In genomic region chr11:100687032-100687629, GRCh38 we compare ENCODE assay signal across 8 cellular contexts. TPM values are rescaled to one million over a fixed set of nuclear protein-coding genes. Genes with fewer than 3 reads are reported as not detected.
DNase-seq lines count a peak whose midpoint lies in the region; ATAC-seq and TF ChIP-seq lines count a peak whose summit lies in the region.

A gene with protein sequence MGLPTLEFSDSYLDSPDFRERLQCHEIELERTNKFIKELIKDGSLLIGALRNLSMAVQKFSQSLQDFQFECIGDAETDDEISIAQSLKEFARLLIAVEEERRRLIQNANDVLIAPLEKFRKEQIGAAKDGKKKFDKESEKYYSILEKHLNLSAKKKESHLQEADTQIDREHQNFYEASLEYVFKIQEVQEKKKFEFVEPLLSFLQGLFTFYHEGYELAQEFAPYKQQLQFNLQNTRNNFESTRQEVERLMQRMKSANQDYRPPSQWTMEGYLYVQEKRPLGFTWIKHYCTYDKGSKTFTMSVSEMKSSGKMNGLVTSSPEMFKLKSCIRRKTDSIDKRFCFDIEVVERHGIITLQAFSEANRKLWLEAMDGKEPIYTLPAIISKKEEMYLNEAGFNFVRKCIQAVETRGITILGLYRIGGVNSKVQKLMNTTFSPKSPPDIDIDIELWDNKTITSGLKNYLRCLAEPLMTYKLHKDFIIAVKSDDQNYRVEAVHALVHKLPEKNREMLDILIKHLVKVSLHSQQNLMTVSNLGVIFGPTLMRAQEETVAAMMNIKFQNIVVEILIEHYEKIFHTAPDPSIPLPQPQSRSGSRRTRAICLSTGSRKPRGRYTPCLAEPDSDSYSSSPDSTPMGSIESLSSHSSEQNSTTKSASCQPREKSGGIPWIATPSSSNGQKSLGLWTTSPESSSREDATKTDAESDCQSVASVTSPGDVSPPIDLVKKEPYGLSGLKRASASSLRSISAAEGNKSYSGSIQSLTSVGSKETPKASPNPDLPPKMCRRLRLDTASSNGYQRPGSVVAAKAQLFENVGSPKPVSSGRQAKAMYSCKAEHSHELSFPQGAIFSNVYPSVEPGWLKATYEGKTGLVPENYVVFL (plus strand): TSS chr11:100687288. CDS start chr11:100687679, 391 bp downstream.

- DNase-seq in NCI-H2171 treated with DMSO at 0.1 percent for 48 hours (lab: John Stamatoyannopoulos, UW), result peak; percentile 37
- no peak for DNase-seq in NCI-H2171 (lab: John Stamatoyannopoulos, UW)
- peak; percentile 72 for DNase-seq in HuH-7 (ENCODE audit: low spot score)
- DNase-seq in WERI-Rb-1, result peak; percentile 72
- DNase-seq in esophagus muscularis mucosa (ENCODE audit: extremely low spot score), result no peak
- peak; percentile 36 for DNase-seq in tibial nerve (ENCODE audit: low spot score in 2 of 2)

- H3K27ac ChIP-seq in WERI-Rb-1, result peak within 1 kb of the TSS; percentile 76
- peak within 1 kb of the TSS; percentile 72 to 86 (median 80) for H3K27ac ChIP-seq in esophagus muscularis mucosa (replicated peaks in 1 of 4)
- H3K27ac ChIP-seq in mucosa of rectum (ENCODE audit: low read depth in 2 of 2, low read length in 2 of 2), result peak within 1 kb of the TSS; percentile 62 to 72
- H3K27ac ChIP-seq in tibial nerve, result peak within 1 kb of the TSS; percentile 85 to 95 (median 93)

- TF ChIP-seq CTCF in WERI-Rb-1 (IDR thresholded peaks at IDR 0.05; ENCODE audit: low read depth, low read length) (no peak), esophagus muscularis mucosa (IDR thresholded peaks at IDR 0.05) (no peak), tibial nerve (IDR thresholded peaks at IDR 0.05) (no peak)

- WGBS in esophagus muscularis mucosa, result 3% methylated on average over 22 of the region's 81 CpGs
- 0 to 1% methylated on average over 29 to 37 of the region's 81 CpGs for WGBS in tibial nerve, 2 donors

- H3K27me3 ChIP-seq in WERI-Rb-1 (ENCODE audit: insufficient read depth, low read depth, severe bottlenecking) (no peaks in the 10 kb centered on the region), esophagus muscularis mucosa (no peaks in the 10 kb centered on the region), mucosa of rectum (ENCODE audit: control insufficient read depth in 2 of 2, insufficient read depth in 2 of 2, low read length in 2 of 2) (no peaks in the 10 kb centered on the region), tibial nerve (no peaks in the 10 kb centered on the region)

- H3K9me3 ChIP-seq in WERI-Rb-1 (ENCODE audit: severe bottlenecking) (no peaks in the 10 kb centered on the region), esophagus muscularis mucosa (no peaks in the 10 kb centered on the region), mucosa of rectum (ENCODE audit: control insufficient read depth in 2 of 2, low read length in 2 of 2) (no peaks in the 10 kb centered on the region), tibial nerve (no peaks in the 10 kb centered on the region)

- H3K4me1 ChIP-seq in esophagus muscularis mucosa, result peaks cover 10 to 39% (median 38%) of the 10 kb centered on the region in 4 donors
- peaks cover 0 to 30% of the 10 kb centered on the region in 2 donors for H3K4me1 ChIP-seq in mucosa of rectum (ENCODE audit: control insufficient read depth in 2 of 2, insufficient read depth in 2 of 2, low read length in 2 of 2)
- peaks cover 0 to 65% (median 13%) of the 10 kb centered on the region in 4 donors for H3K4me1 ChIP-seq in tibial nerve

- intact Hi-C loops in esophagus muscularis mucosa (cut with DNase I), result no loop called here

- no peak for TF ChIP-seq POLR2A in esophagus muscularis mucosa (IDR thresholded peaks at IDR 0.05; ENCODE audit: low read depth)
- TF ChIP-seq POLR2A in tibial nerve (IDR thresholded peaks at IDR 0.05), result peak; percentile 38 to 68

- H3K9ac ChIP-seq in mucosa of rectum (ENCODE audit: low read depth in 1 of 2, low read length in 2 of 2), result peak within 1 kb of the TSS; percentile 68 to 87

- H3K4me3 ChIP-seq in WERI-Rb-1 (ENCODE audit: low read depth, low read length) (peak within 1 kb of the TSS; percentile 76), esophagus muscularis mucosa (peak within 1 kb of the TSS; percentile 67 to 88 (median 80)), mucosa of rectum (ENCODE audit: low read length in 2 of 2) (peak within 1 kb of the TSS; percentile 85 to 91), tibial nerve (peak within 1 kb of the TSS; percentile 64 to 80 (median 68))

- H3K36me3 ChIP-seq in WERI-Rb-1 (no peaks in the 10 kb centered on the region), esophagus muscularis mucosa (no peaks in the 10 kb centered on the region), mucosa of rectum (ENCODE audit: control insufficient read depth in 2 of 2, insufficient read depth in 2 of 2, low read length in 2 of 2) (no peaks in the 10 kb centered on the region), tibial nerve (no peaks in the 10 kb centered on the region)

- no peak for TF ChIP-seq EP300 in esophagus muscularis mucosa (IDR thresholded peaks at IDR 0.05)
- peak in 1 of 2 donors; percentile 70 for TF ChIP-seq EP300 in tibial nerve (IDR thresholded peaks at IDR 0.05)

- ATAC-seq in GM21576 (IDR thresholded peaks at IDR 0.05; ENCODE audit: unreplicated experiment), result peak; percentile 70

RNA-seq across cellular contexts. Expression of the gene that starts here (rescaled TPM):
- 10 to 100 TPM in 2 of 4 donors, 1 to 10 TPM in 2; 5.1 to 10.6 (median 8.0) TPM for total RNA-seq in esophagus muscularis mucosa
- total RNA-seq in tibial nerve, result 10 to 100 TPM; 28.5 to 52.2 (median 40.4) TPM

Comparison
In these comparisons a context has a peak if more than half of its experiments do, and no peak if none do; other contexts are left out.
1. DNase-seq: peak in NCI-H2171 treated with DMSO at 0.1 percent for 48 hours (single experiment), HuH-7 (single experiment), WERI-Rb-1 (single experiment) and tibial nerve (2 of 2); none in NCI-H2171 (single experiment) and esophagus muscularis mucosa (single experiment).
2. Peak in every context shown above with its lines, with median percentiles within 50 percentile points of each other: H3K27ac ChIP-seq and H3K4me3 ChIP-seq.